8 cellular contexts compared by ENCODE assay signal in genomic region chr10:26367771-26368170, GRCh38.
DNase-seq lines count a peak whose midpoint lies in the region; ATAC-seq and TF ChIP-seq lines count a peak whose summit lies in the region.

No MANE protein-coding gene starts in this region.

- no peaks in the 10 kb centered on the region for H4K20me1 ChIP-seq in DND-41 (ENCODE audit: insufficient read depth, low read length)
- no peaks in the 10 kb centered on the region for H4K20me1 ChIP-seq in Karpas-422 (ENCODE audit: insufficient read depth, low read depth, low read length)

- H3K9me2 ChIP-seq in Karpas-422 (replicated peaks; ENCODE audit: insufficient read depth, low read length), result no peaks in the 10 kb centered on the region

- ATAC-seq in DND-41 (ENCODE audit: insufficient read depth, low read depth) (peak; percentile 92), right lobe of liver (peak; percentile 66 to 85 (median 72))

- no peak for TF ChIP-seq EP300 in suprapubic skin (IDR thresholded peaks at IDR 0.05)

- WGBS in right lobe of liver (ENCODE audit: insufficient coverage, low coverage, low lambda C conversion rate, missing lambda C conversion rate), result 11% methylated on average over 3 of the region's 3 CpGs
- 2% methylated on average over 3 of the region's 3 CpGs for WGBS in suprapubic skin

- no peak for TF ChIP-seq POLR2A in right lobe of liver (IDR thresholded peaks at IDR 0.05)
- TF ChIP-seq POLR2A in uterus (IDR thresholded peaks at IDR 0.05), result no peak
- TF ChIP-seq POLR2A in suprapubic skin (IDR thresholded peaks at IDR 0.05), result no peak

- H3K27ac ChIP-seq in DND-41 (ENCODE audit: low read length) (no peak overlapping the region), Karpas-422 (ENCODE audit: low read length) (no peak overlapping the region), right lobe of liver (no peak overlapping the region), uterus (no peak overlapping the region), suprapubic skin (no peak overlapping the region)

- no peaks in the 10 kb centered on the region for H3K9me3 ChIP-seq in DND-41 (ENCODE audit: insufficient read depth, low read length, severe bottlenecking)
- H3K9me3 ChIP-seq in Karpas-422 (ENCODE audit: low read length), result no peaks in the 10 kb centered on the region
- H3K9me3 ChIP-seq in right lobe of liver, result no peaks in the 10 kb centered on the region
- no peaks in the 10 kb centered on the region for H3K9me3 ChIP-seq in uterus
- H3K9me3 ChIP-seq in suprapubic skin, result no peaks in the 10 kb centered on the region

- no peaks in the 10 kb centered on the region for H3K4me1 ChIP-seq in DND-41 (ENCODE audit: insufficient read depth, low read length)
- H3K4me1 ChIP-seq in Karpas-422 (ENCODE audit: low read length), result peaks cover 3% of the 10 kb centered on the region
- H3K4me1 ChIP-seq in right lobe of liver, result no peaks in the 10 kb centered on the region
- no peaks in the 10 kb centered on the region for H3K4me1 ChIP-seq in uterus
- no peaks in the 10 kb centered on the region for H3K4me1 ChIP-seq in suprapubic skin

- H3K4me2 ChIP-seq in DND-41 (ENCODE audit: insufficient read depth, low read length), result no peak overlapping the region
- no peak overlapping the region for H3K4me2 ChIP-seq in Karpas-422 (ENCODE audit: low read depth, low read length, poor library complexity, severe bottlenecking)

- DNase-seq in DND-41 (peak; percentile 74), Karpas-422 (peak; percentile 80), right lobe of liver (peak in 2 of 3 donors; percentile 38 to 64), NCI-H1417 treated with DMSO at 0.1 percent for 48 hours (lab: John Stamatoyannopoulos, UW) (no peak), uterus (no peak), Ammon's horn (ENCODE audit: low spot score) (no peak), suprapubic skin (ENCODE audit: low spot score in 2 of 2) (no peak)
- DNase-seq in activated T-cell treated with anti-CD3 and anti-CD28 coated beads, Interleukin-2, amount 50 U/mL, for 1 hour, result peak; percentile 26

- H3K27me3 ChIP-seq in DND-41 (ENCODE audit: insufficient read depth, low read length, poor library complexity), result no peaks in the 10 kb centered on the region
- no peaks in the 10 kb centered on the region for H3K27me3 ChIP-seq in Karpas-422 (ENCODE audit: low read length)
- no peaks in the 10 kb centered on the region for H3K27me3 ChIP-seq in right lobe of liver
- no peaks in the 10 kb centered on the region for H3K27me3 ChIP-seq in uterus
- H3K27me3 ChIP-seq in suprapubic skin, result no peaks in the 10 kb centered on the region

- H2AFZ ChIP-seq in DND-41 (ENCODE audit: low read depth, low read length) (no peak overlapping the region), Karpas-422 (ENCODE audit: low read length) (no peak overlapping the region)

- H3K36me3 ChIP-seq in DND-41 (ENCODE audit: insufficient read depth, low read length), result no peaks in the 10 kb centered on the region
- no peaks in the 10 kb centered on the region for H3K36me3 ChIP-seq in Karpas-422 (ENCODE audit: insufficient read depth, low read length)
- no peaks in the 10 kb centered on the region for H3K36me3 ChIP-seq in right lobe of liver
- H3K36me3 ChIP-seq in uterus, result no peaks in the 10 kb centered on the region
- H3K36me3 ChIP-seq in suprapubic skin, result no peaks in the 10 kb centered on the region

- intact Hi-C loops in right lobe of liver (cut with DNase I), result no loop called here
- intact Hi-C loops in uterus (cut with DNase I; ENCODE audit: low total_unique reads), result no loop called here

- H3K9ac ChIP-seq in DND-41 (ENCODE audit: low read depth, low read length), result no peak overlapping the region
- no peak overlapping the region for H3K9ac ChIP-seq in Karpas-422 (ENCODE audit: low read length)

- H3K79me2 ChIP-seq in DND-41 (ENCODE audit: insufficient read depth, low read length) (no peaks in the 10 kb centered on the region), Karpas-422 (ENCODE audit: low read length) (no peaks in the 10 kb centered on the region)

- H3K4me3 ChIP-seq in DND-41 (ENCODE audit: low read depth in 1 of 2, low read length in 2 of 2) (no peak overlapping the region), Karpas-422 (ENCODE audit: low read length) (no peak overlapping the region), right lobe of liver (no peak overlapping the region), uterus (no peak overlapping the region), suprapubic skin (no peak overlapping the region)

- no peak for TF ChIP-seq CTCF in DND-41 (IDR thresholded peaks at IDR 0.05; ENCODE audit: borderline replicate concordance, extremely low read depth, low read length, poor library complexity, severe bottlenecking)
- no peak for TF ChIP-seq CTCF in right lobe of liver (IDR thresholded peaks at IDR 0.05)
- no peak for TF ChIP-seq CTCF in uterus (IDR thresholded peaks at IDR 0.05)
- TF ChIP-seq CTCF in suprapubic skin (IDR thresholded peaks at IDR 0.05), result no peak

Comparison
In these comparisons a context has a peak if more than half of its experiments do, and no peak if none do; other contexts are left out.
1. DNase-seq: peak in DND-41 (single experiment), Karpas-422 (single experiment), activated T-cell treated with anti-CD3 and anti-CD28 coated beads, Interleukin-2, amount 50 U/mL, for 1 hour (single experiment) and right lobe of liver (2 of 3); none in NCI-H1417 treated with DMSO at 0.1 percent for 48 hours (single experiment), uterus (0 of 2), Ammon's horn (single experiment) and suprapubic skin (0 of 2).